Comparison of ENCODE assay signal across 10 cellular contexts in the genomic region with DNA sequence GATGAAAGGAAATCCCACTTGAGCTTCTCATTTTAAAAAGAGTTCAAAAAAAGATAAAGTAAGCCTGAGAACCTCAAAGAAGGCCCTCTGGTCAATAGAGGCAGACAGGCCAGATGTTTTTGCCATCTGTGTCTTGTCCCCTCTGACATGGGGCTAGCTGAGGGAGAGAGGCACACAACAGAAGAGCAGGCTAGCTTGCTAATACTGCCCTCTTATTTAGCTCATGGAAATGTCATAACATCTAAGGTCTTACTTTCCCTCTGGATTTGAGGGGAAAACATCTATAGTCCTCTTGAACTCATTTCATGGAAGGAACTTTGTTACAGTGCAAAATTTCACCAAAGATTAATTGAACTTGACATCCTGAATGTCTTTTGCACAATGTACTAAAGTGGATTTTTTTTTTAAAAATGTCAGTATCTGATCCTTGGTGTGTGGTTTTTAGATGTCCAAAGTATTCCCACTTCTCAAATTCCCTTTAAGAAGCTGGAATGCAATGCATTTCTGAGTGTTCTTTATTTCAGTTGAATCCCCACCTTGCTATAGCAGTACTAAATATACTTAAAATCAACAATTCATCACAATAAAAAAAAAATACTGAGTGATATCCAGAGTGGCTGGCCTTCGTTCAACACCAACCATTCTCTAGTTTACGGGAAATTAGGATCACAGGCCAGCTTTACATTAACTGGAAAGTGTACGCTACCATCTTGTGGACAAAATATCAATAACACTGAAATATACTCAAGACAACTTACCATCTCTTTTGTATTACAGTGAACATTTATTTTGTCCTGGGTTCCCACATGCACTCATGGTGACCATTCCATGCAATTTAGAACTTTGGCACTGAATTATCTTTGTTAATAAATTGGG.
DNase-seq lines count a peak whose midpoint lies in the region; TF ChIP-seq lines count a peak whose summit lies in the region.
"Had no signal": no experiment of that assay in that cellular context is flagged by ENCODE, and none has a peak within 500 bp of the region (broad histone marks: within the 10 kb centered on the region; RNA-seq: fewer than 3 reads in every experiment).

No MANE protein-coding gene starts in this region.

- intact Hi-C loops in dorsolateral prefrontal cortex (cut with DNase I) = no loop called here
- intact Hi-C loops in tibial artery (cut with DNase I; ENCODE audit: low total_unique reads) = no loop called here

- DNase-seq in NCI-H2107 treated with DMSO at 0.1 percent for 48 hours (lab: John Stamatoyannopoulos, UW; ENCODE audit: unreplicated experiment) (peak; percentile 8), NCI-H2107 (lab: John Stamatoyannopoulos, UW) (no peak), NCI-H2227 (lab: John Stamatoyannopoulos, UW; ENCODE audit: unreplicated experiment) (peak; percentile 55), dorsolateral prefrontal cortex (no peak), smooth muscle cell (lab: John Stamatoyannopoulos, UW; ENCODE audit: unreplicated experiment) (no peak), tibial artery (no peak)
- no peak for DNase-seq in stimulated activated CD4-positive, alpha-beta T cell treated with anti-CD3 and anti-CD28 coated beads, Interleukin-1b, Interleukin-23, amount 100 ng/mL, for 48 hours
- DNase-seq in stimulated activated CD4-positive, alpha-beta T cell treated with anti-CD3 and anti-CD28 coated beads, Interleukin-4, amount 100 ng/mL, for 1 hour = no peak
- DNase-seq: activated naive CD4-positive, alpha-beta T cell treated with anti-CD3 and anti-CD28 coated beads, Interleukin-2, amount 10 ng/mL, durations not matched to agents 7 days and 5 days; CD8-positive, alpha-beta memory T cell had no signal

- no peaks in the 10 kb centered on the region for H3K4me1 ChIP-seq in smooth muscle cell (ENCODE audit: low read depth)
- no peaks in the 10 kb centered on the region for H3K4me1 ChIP-seq in tibial artery

- no peak overlapping the region for H3K4me2 ChIP-seq in smooth muscle cell

- H3F3A ChIP-seq in smooth muscle cell (ENCODE audit: low read depth) = peaks cover 6% of the 10 kb centered on the region

- H3K36me3 ChIP-seq in smooth muscle cell (ENCODE audit: low read depth) = no peaks in the 10 kb centered on the region
- H3K36me3 ChIP-seq in tibial artery = no peaks in the 10 kb centered on the region

- WGBS in smooth muscle cell (ENCODE audit: low lambda C conversion rate) = 34% methylated on average over 3 of the region's 3 CpGs

- H3K79me2 ChIP-seq in smooth muscle cell (ENCODE audit: low read depth) = no peaks in the 10 kb centered on the region

- H3K9me3 ChIP-seq in smooth muscle cell (replicated peaks; ENCODE audit: low read depth) = no peaks in the 10 kb centered on the region
- H3K9me3 ChIP-seq in tibial artery = no peaks in the 10 kb centered on the region

- H3K4me3 ChIP-seq in dorsolateral prefrontal cortex (no peak overlapping the region), smooth muscle cell (no peak overlapping the region), tibial artery (no peak overlapping the region)

- peak in 51 of 56 donors; percentile 14 to 66 (median 42) for TF ChIP-seq CTCF in dorsolateral prefrontal cortex (IDR thresholded peaks at IDR 0.05 in 54 of 56, conservative IDR thresholded peaks at IDR 0.05 in 2 of 56; ENCODE audit: low read depth in 1 of 56, partially characterized antibody in 56 of 56)
- peak; percentile 45 for TF ChIP-seq CTCF in smooth muscle cell (IDR thresholded peaks at IDR 0.05; ENCODE audit: borderline replicate concordance, insufficient read depth, poor library complexity, severe bottlenecking)
- TF ChIP-seq CTCF in tibial artery (IDR thresholded peaks at IDR 0.05) = peak in 1 of 2 experiments; percentile 9

- H3K27ac ChIP-seq in dorsolateral prefrontal cortex = no peak overlapping the region
- peak overlapping the region; percentile 2 for H3K27ac ChIP-seq in smooth muscle cell (ENCODE audit: low read depth)
- H3K27ac ChIP-seq in tibial artery = no peak overlapping the region

- H4K20me1 ChIP-seq in smooth muscle cell (ENCODE audit: low read depth) = no peaks in the 10 kb centered on the region

- H2AFZ ChIP-seq in smooth muscle cell (ENCODE audit: low read depth) = peak overlapping the region; percentile 1

- H3K27me3 ChIP-seq in dorsolateral prefrontal cortex (no peaks in the 10 kb centered on the region), smooth muscle cell (ENCODE audit: low read depth) (no peaks in the 10 kb centered on the region), tibial artery (no peaks in the 10 kb centered on the region)

- no peak overlapping the region for H3K9ac ChIP-seq in smooth muscle cell (ENCODE audit: low read depth)

Comparison
In these comparisons a context has a peak if more than half of its experiments do, and no peak if none do; other contexts are left out.
1. DNase-seq: peak in NCI-H2107 treated with DMSO at 0.1 percent for 48 hours (single experiment) and NCI-H2227 (single experiment); none in NCI-H2107 (single experiment), dorsolateral prefrontal cortex (0 of 10), smooth muscle cell (single experiment), stimulated activated CD4-positive, alpha-beta T cell treated with anti-CD3 and anti-CD28 coated beads, Interleukin-1b, Interleukin-23, amount 100 ng/mL, for 48 hours (single experiment), tibial artery (0 of 2) and stimulated activated CD4-positive, alpha-beta T cell treated with anti-CD3 and anti-CD28 coated beads, Interleukin-4, amount 100 ng/mL, for 1 hour (single experiment).